1 cellular context compared by ENCODE assay signal in genomic region chr7:129703751-129704150, GRCh38.
TF ChIP-seq lines count a peak whose summit lies in the region.

No MANE protein-coding gene starts in this region.

TF ChIP-seq in SK-N-SH treated with all-trans-retinoic acid at 6 μM for 48 hours, 23 proteins besides CTCF, POLR2A, EP300 and RAD21:
- TF ChIP-seq TSHZ2 (CRISPR knock-in tag; IDR thresholded peaks at IDR 0.05) (no peak), TCF4 (CRISPR knock-in tag; IDR thresholded peaks at IDR 0.05; ENCODE audit: borderline replicate concordance) (no peak), ISL1 (CRISPR knock-in tag; IDR thresholded peaks at IDR 0.05) (peak; percentile 79), ESRRG (CRISPR knock-in tag; IDR thresholded peaks at IDR 0.05) (no peak)
TF ChIP-seq in SK-N-SH treated with all-trans-retinoic acid at 6 μM for 48 hours: peak in this region for 1.
